ENCODE assay signal across 1 cellular context in the genomic region with DNA sequence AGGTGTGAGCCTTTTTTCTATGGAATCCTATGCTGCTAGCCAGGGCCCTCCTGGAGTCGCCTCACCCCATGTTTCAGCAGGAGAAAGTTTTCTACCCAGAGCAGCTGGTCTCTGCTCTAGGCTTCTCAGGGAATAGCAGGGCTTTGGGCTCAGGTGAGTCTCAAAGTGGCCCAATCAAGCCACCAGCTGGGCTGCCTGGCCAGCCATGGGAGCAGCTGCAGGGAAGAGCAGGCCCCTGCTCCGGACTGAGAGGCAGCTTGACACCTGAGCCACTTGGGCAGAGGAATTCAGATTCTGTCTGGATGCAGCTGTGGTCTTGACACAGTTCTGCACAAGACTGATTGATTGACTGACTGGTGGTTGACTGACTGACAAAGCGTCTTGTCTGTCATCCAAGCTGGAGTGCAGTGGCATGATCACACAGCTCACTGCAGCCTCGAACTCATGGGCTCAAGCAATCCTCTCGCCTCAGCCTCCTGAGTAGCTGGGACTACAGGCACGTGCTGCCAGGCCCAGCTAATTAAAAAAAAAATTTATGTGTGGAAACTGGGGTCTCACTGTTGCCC.
TF ChIP-seq lines count a peak whose summit lies in the region.

No MANE protein-coding gene starts in this region.

TF ChIP-seq in GM23338, 12 proteins besides CTCF, POLR2A, EP300 and RAD21 (continued from another document):
- TF ChIP-seq, protein P1, sequence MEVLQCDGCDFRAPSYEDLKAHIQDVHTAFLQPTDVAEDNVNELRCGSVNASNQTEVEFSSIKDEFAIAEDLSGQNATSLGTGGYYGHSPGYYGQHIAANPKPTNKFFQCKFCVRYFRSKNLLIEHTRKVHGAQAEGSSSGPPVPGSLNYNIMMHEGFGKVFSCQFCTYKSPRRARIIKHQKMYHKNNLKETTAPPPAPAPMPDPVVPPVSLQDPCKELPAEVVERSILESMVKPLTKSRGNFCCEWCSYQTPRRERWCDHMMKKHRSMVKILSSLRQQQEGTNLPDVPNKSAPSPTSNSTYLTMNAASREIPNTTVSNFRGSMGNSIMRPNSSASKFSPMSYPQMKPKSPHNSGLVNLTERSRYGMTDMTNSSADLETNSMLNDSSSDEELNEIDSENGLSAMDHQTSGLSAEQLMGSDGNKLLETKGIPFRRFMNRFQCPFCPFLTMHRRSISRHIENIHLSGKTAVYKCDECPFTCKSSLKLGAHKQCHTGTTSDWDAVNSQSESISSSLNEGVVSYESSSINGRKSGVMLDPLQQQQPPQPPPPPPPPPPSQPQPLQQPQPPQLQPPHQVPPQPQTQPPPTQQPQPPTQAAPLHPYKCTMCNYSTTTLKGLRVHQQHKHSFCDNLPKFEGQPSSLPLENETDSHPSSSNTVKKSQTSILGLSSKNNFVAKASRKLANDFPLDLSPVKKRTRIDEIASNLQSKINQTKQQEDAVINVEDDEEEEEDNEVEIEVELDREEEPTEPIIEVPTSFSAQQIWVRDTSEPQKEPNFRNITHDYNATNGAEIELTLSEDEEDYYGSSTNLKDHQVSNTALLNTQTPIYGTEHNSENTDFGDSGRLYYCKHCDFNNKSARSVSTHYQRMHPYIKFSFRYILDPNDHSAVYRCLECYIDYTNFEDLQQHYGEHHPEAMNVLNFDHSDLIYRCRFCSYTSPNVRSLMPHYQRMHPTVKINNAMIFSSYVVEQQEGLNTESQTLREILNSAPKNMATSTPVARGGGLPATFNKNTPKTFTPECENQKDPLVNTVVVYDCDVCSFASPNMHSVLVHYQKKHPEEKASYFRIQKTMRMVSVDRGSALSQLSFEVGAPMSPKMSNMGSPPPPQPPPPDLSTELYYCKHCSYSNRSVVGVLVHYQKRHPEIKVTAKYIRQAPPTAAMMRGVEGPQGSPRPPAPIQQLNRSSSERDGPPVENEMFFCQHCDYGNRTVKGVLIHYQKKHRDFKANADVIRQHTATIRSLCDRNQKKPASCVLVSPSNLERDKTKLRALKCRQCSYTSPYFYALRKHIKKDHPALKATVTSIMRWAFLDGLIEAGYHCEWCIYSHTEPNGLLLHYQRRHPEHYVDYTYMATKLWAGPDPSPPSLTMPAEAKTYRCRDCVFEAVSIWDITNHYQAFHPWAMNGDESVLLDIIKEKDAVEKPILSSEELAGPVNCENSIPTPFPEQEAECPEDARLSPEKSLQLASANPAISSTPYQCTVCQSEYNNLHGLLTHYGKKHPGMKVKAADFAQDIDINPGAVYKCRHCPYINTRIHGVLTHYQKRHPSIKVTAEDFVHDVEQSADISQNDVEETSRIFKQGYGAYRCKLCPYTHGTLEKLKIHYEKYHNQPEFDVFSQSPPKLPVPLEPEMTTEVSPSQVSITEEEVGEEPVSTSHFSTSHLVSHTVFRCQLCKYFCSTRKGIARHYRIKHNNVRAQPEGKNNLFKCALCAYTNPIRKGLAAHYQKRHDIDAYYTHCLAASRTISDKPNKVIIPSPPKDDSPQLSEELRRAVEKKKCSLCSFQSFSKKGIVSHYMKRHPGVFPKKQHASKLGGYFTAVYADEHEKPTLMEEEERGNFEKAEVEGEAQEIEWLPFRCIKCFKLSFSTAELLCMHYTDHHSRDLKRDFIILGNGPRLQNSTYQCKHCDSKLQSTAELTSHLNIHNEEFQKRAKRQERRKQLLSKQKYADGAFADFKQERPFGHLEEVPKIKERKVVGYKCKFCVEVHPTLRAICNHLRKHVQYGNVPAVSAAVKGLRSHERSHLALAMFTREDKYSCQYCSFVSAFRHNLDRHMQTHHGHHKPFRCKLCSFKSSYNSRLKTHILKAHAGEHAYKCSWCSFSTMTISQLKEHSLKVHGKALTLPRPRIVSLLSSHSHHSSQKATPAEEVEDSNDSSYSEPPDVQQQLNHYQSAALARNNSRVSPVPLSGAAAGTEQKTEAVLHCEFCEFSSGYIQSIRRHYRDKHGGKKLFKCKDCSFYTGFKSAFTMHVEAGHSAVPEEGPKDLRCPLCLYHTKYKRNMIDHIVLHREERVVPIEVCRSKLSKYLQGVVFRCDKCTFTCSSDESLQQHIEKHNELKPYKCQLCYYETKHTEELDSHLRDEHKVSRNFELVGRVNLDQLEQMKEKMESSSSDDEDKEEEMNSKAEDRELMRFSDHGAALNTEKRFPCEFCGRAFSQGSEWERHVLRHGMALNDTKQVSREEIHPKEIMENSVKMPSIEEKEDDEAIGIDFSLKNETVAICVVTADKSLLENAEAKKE (CRISPR knock-in tag; IDR thresholded peaks at IDR 0.05): no peak
- TF ChIP-seq ETS1 (IDR thresholded peaks at IDR 0.05): no peak
- TF ChIP-seq, protein P2, sequence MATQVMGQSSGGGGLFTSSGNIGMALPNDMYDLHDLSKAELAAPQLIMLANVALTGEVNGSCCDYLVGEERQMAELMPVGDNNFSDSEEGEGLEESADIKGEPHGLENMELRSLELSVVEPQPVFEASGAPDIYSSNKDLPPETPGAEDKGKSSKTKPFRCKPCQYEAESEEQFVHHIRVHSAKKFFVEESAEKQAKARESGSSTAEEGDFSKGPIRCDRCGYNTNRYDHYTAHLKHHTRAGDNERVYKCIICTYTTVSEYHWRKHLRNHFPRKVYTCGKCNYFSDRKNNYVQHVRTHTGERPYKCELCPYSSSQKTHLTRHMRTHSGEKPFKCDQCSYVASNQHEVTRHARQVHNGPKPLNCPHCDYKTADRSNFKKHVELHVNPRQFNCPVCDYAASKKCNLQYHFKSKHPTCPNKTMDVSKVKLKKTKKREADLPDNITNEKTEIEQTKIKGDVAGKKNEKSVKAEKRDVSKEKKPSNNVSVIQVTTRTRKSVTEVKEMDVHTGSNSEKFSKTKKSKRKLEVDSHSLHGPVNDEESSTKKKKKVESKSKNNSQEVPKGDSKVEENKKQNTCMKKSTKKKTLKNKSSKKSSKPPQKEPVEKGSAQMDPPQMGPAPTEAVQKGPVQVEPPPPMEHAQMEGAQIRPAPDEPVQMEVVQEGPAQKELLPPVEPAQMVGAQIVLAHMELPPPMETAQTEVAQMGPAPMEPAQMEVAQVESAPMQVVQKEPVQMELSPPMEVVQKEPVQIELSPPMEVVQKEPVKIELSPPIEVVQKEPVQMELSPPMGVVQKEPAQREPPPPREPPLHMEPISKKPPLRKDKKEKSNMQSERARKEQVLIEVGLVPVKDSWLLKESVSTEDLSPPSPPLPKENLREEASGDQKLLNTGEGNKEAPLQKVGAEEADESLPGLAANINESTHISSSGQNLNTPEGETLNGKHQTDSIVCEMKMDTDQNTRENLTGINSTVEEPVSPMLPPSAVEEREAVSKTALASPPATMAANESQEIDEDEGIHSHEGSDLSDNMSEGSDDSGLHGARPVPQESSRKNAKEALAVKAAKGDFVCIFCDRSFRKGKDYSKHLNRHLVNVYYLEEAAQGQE (IDR thresholded peaks at IDR 0.05; ENCODE audit: unreplicated experiment): no peak
- TF ChIP-seq POLR2AphosphoS5 (IDR thresholded peaks at IDR 0.05; ENCODE audit: low read depth): no peak
- TF ChIP-seq EZH2phosphoT487 (IDR thresholded peaks at IDR 0.05; ENCODE audit: unreplicated experiment): no peak
- TF ChIP-seq STAT1 (IDR thresholded peaks at IDR 0.05; ENCODE audit: unreplicated experiment): no peak
- TF ChIP-seq CREB1 (CRISPR knock-in tag; IDR thresholded peaks at IDR 0.05; ENCODE audit: low read depth): no peak
- no peak for TF ChIP-seq JUNB (IDR thresholded peaks at IDR 0.05; ENCODE audit: unreplicated experiment)
- TF ChIP-seq ZNF114 (CRISPR knock-in tag; IDR thresholded peaks at IDR 0.05): no peak
- TF ChIP-seq NANOG (IDR thresholded peaks at IDR 0.05; ENCODE audit: borderline replicate concordance): no peak
